Comparison of ENCODE assay signal across 8 cellular contexts in genomic region chr2:176652300-176653182, GRCh38.
DNase-seq lines count a peak whose midpoint lies in the region; ATAC-seq, FAIRE-seq and TF ChIP-seq lines count a peak whose summit lies in the region.

No MANE protein-coding gene starts in this region.

- no TSS peak for BruUV-seq in GM12878 (replicated peaks; lab: Mats Ljungman, UMichigan)

- no peak overlapping the region for H3K4me3 ChIP-seq in BJ (ENCODE audit: low read depth, low read length)
- no peak overlapping the region for H3K4me3 ChIP-seq in GM12878

- TF ChIP-seq EP300 in GM12878 (IDR thresholded peaks at IDR 0.05; ENCODE audit: borderline replicate concordance in 1 of 2, control insufficient read depth in 1 of 2, low read depth in 2 of 2, low read length in 2 of 2) = no peak

- no peaks in the 10 kb centered on the region for H4K20me1 ChIP-seq in GM12878 (ENCODE audit: control insufficient read depth, insufficient read depth)

- H3K4me2 ChIP-seq in GM12878 (ENCODE audit: control insufficient read depth, insufficient read depth) = no peak overlapping the region

- CTCF ChIA-PET in BJ (lab: Yijun Ruan, JAX) = interaction anchor here (0.7 to 7.0 kb wide), 26 partner anchors 9 to 867 kb away, joined by 3 to 149 read pairs (median 4); partner anchors contain the start of gene HOXD8
- CTCF ChIA-PET in GM12878 (lab: Yijun Ruan, JAX) = interaction anchor here (0.6 to 9.3 kb wide), 64 partner anchors 9 to 1831 kb away, joined by 3 to 145 read pairs (median 4); partner anchors contain the start of gene HOXD9

- TF ChIP-seq CTCF in BJ (IDR thresholded peaks at IDR 0.05; ENCODE audit: insufficient read depth, low read depth, low read length) = peak; percentile 71
- TF ChIP-seq CTCF in GM12878 (IDR thresholded peaks at IDR 0.05 in 2 of 3, conservative IDR thresholded peaks at IDR 0.05 in 1 of 3; ENCODE audit: control insufficient read depth in 2 of 3, extremely low read depth in 1 of 3, insufficient read depth in 1 of 3, low read depth in 3 of 3, low read length in 3 of 3) = peak; percentile 66 to 81 (median 71); a peak in 5 of 6 replicates

- RAD21 ChIA-PET in GM12878 (lab: Charles Lee; ENCODE audit: unreplicated experiment) = interaction anchor here (0.8 to 5.8 kb wide), 20 partner anchors 10 to 1071 kb away, joined by 3 to 62 read pairs (median 14); no protein-coding TSS in a partner anchor

- in situ Hi-C loops in GM12878 (cut with MboI) = loop anchor here (10.0 kb wide), 1 partner anchor 162 kb away; no protein-coding TSS in a partner anchor

- peak; percentile 78 for TF ChIP-seq RAD21 in GM12878 (IDR thresholded peaks at IDR 0.05; ENCODE audit: insufficient read depth, low read depth, low read length)

- no peak overlapping the region for H3K27ac ChIP-seq in GM12878 (ENCODE audit: control insufficient read depth, insufficient read depth)

- H2AFZ ChIP-seq in GM12878 (ENCODE audit: control insufficient read depth, low read depth, low read length) = no peak overlapping the region; the same call in 1 of the 2 replicates

- H3K9me3 ChIP-seq in GM12878 (replicated peaks; ENCODE audit: control insufficient read depth, insufficient read depth, low read length) = no peaks in the 10 kb centered on the region

- 21% methylated on average over 9 of the region's 9 CpGs for WGBS in GM12878 (ENCODE audit: insufficient coverage, insufficient replicate concordance, low lambda C conversion rate, missing lambda C conversion rate)

- H3K9ac ChIP-seq in GM12878 (ENCODE audit: control insufficient read depth, insufficient read depth, low read length) = no peak overlapping the region

- ATAC-seq in GM18502 (IDR thresholded peaks at IDR 0.05; ENCODE audit: poor library complexity, unreplicated experiment) (peak; percentile 75), GM12878 (peak; percentile 83), left lobe of liver (peak; percentile 90)

- H3K79me2 ChIP-seq in GM12878 (ENCODE audit: control insufficient read depth, insufficient read depth, low read length) = no peaks in the 10 kb centered on the region

- H3K36me3 ChIP-seq in BJ (ENCODE audit: control insufficient read depth, insufficient read depth, low read length) (no peaks in the 10 kb centered on the region), GM12878 (ENCODE audit: control insufficient read depth in 2 of 2, insufficient read depth in 2 of 2, low read length in 1 of 2) (no peaks in the 10 kb centered on the region)

- no peaks in the 10 kb centered on the region; the same call in 1 of the 2 replicates for H3K27me3 ChIP-seq in BJ (ENCODE audit: control insufficient read depth, insufficient read depth, low read length)
- H3K27me3 ChIP-seq in GM12878 (replicated peaks in 1 of 2; ENCODE audit: control insufficient read depth in 2 of 2, insufficient read depth in 2 of 2, low read length in 1 of 2) = no peaks in the 10 kb centered on the region; a peak in 1 of 4 replicates

- SMC1A ChIA-PET in GM12878 (lab: Charles Lee; ENCODE audit: uncharacterized antibody, unreplicated experiment) = interaction anchor here (0.7 to 8.5 kb wide), 56 partner anchors 8 to 980 kb away, joined by 3 to 88 read pairs (median 4); no protein-coding TSS in a partner anchor

- no peak for DNase-seq in BJ (ENCODE audit: low read depth)
- DNase-seq in HPDE6-E6E7 (ENCODE audit: extremely low spot score) = peak; percentile 15
- DNase-seq in NCI-H774 (lab: John Stamatoyannopoulos, UW) = peak; percentile 65
- no peak for DNase-seq in GM12878 (ENCODE audit: low read depth, low spot score)
- DNase-seq in left lobe of liver (ENCODE audit: low spot score) = no peak
- peak; percentile 43 for DNase-seq in urothelium cell line (ENCODE audit: low spot score)
- no peak for DNase-seq in stimulated activated CD4-positive, alpha-beta T cell treated with anti-CD3 and anti-CD28 coated beads, Interleukin-12 subunit alpha, Interleukin-12 subunit beta, amount 100 ng/mL, for 4 hours

- H3K4me1 ChIP-seq in GM12878 (ENCODE audit: control insufficient read depth, insufficient read depth, low read length) = no peaks in the 10 kb centered on the region

- FAIRE-seq in GM12878 (lab: Jason Lieb, UNC) (no peak), urothelium cell line (lab: Jason Lieb, UNC) (no peak)

- POLR2A ChIA-PET in BJ (lab: Charles Lee) = no interaction called here
- POLR2A ChIA-PET in GM12878 (lab: Charles Lee) = interaction anchor here (1.2 kb wide), 1 partner anchor 161 kb away, joined by 3 read pairs; no protein-coding TSS in a partner anchor

- intact Hi-C loops in GM12878 (cut with micrococcal nuclease; ENCODE audit: unreplicated experiment) = loop anchor here (1.0 to 5.0 kb wide), 5 partner anchors 95 to 526 kb away; no protein-coding TSS in a partner anchor

- no peak for TF ChIP-seq POLR2A in GM12878 (IDR thresholded peaks at IDR 0.05; ENCODE audit: low read depth, low read length)

TF ChIP-seq in GM12878, 131 proteins besides CTCF, POLR2A, EP300 and RAD21 (continues in another document):
- no peak for TF ChIP-seq FOS (IDR thresholded peaks at IDR 0.05; ENCODE audit: borderline replicate concordance, extremely low read depth, insufficient read length)
- TF ChIP-seq NR2C2 (IDR thresholded peaks at IDR 0.05; ENCODE audit: borderline replicate concordance, control insufficient read depth, insufficient read length, low read depth) = no peak
- no peak for TF ChIP-seq NKRF (conservative IDR thresholded peaks at IDR 0.05)
- TF ChIP-seq RFX5 (IDR thresholded peaks at IDR 0.05; ENCODE audit: low read depth, low read length) = no peak
- TF ChIP-seq EED (IDR thresholded peaks at IDR 0.05; ENCODE audit: low read depth) = no peak
- no peak for TF ChIP-seq KLF5 (IDR thresholded peaks at IDR 0.05; ENCODE audit: partially characterized antibody)
- no peak for TF ChIP-seq JUNB (IDR thresholded peaks at IDR 0.05)
- TF ChIP-seq REST (IDR thresholded peaks at IDR 0.05; ENCODE audit: low read depth, low read length) = no peak
- no peak for TF ChIP-seq ZNF384 (IDR thresholded peaks at IDR 0.05; ENCODE audit: borderline replicate concordance, low read depth, low read length)
- no peak for TF ChIP-seq SRF (IDR thresholded peaks at IDR 0.05; ENCODE audit: low read depth in 2 of 2, low read length in 2 of 2)
- TF ChIP-seq PBX3 (IDR thresholded peaks at IDR 0.05; ENCODE audit: insufficient replicate concordance, low read depth, low read length) = no peak
- 0 out of 2 replicates have a peak, but pooled peaks have one; percentile 46 for TF ChIP-seq SMARCA5 (IDR thresholded peaks at IDR 0.05)

Comparison
In these comparisons a context has a peak if more than half of its experiments do, and no peak if none do; other contexts are left out.
1. DNase-seq: peak in HPDE6-E6E7 (single experiment), NCI-H774 (single experiment) and urothelium cell line (single experiment); none in BJ (single experiment), GM12878 (single experiment), left lobe of liver (single experiment) and stimulated activated CD4-positive, alpha-beta T cell treated with anti-CD3 and anti-CD28 coated beads, Interleukin-12 subunit alpha, Interleukin-12 subunit beta, amount 100 ng/mL, for 4 hours (single experiment).
2. Peak in every context shown above with its lines, with median percentiles within 50 percentile points of each other: ATAC-seq.